8 cellular contexts compared by ENCODE assay signal in genomic region chr1:212433577-212434462, GRCh38. TPM values are rescaled to one million over a fixed set of nuclear protein-coding genes. Genes with fewer than 3 reads are reported as not detected.
DNase-seq lines count a peak whose midpoint lies in the region; ATAC-seq, FAIRE-seq and TF ChIP-seq lines count a peak whose summit lies in the region.

No MANE protein-coding gene starts in this region.

- no peak for ATAC-seq in GM21526 (IDR thresholded peaks at IDR 0.05; ENCODE audit: low FRiP score, unreplicated experiment)

- H3K4me1 ChIP-seq in SJSA1 (replicated peaks): 0 out of 2 replicates have a peak, but pooled peaks cover 16% of the 10 kb centered on the region
- peaks cover 13% of the 10 kb centered on the region for H3K4me1 ChIP-seq in skeletal muscle satellite cell (ENCODE audit: control insufficient read depth, insufficient read depth, low read length)

- peaks cover 3% of the 10 kb centered on the region; the same call in 1 of the 2 replicates for H3K36me3 ChIP-seq in SJSA1
- H3K36me3 ChIP-seq in skeletal muscle satellite cell (ENCODE audit: insufficient read depth, low read length): no peaks in the 10 kb centered on the region

- DNase-seq in GM12891 (ENCODE audit: insufficient read length, low spot score): no peak
- DNase-seq in SJSA1 (ENCODE audit: low read depth in 1 of 2, low spot score in 2 of 2): no peak
- DNase-seq in fibroblast of villous mesenchyme (ENCODE audit: low read depth): no peak
- DNase-seq in COLO829 (ENCODE audit: low spot score): no peak
- no peak for DNase-seq in NCI-H2196 treated with DMSO at 0.1 percent for 48 hours (lab: John Stamatoyannopoulos, UW; ENCODE audit: unreplicated experiment)
- no peak for DNase-seq in stimulated activated CD4-positive, alpha-beta T cell treated with anti-CD3 and anti-CD28 coated beads, Interleukin-15, amount 100 ng/mL, for 24 hours

- peak overlapping the region; percentile 85 for H3K4me2 ChIP-seq in skeletal muscle satellite cell (ENCODE audit: low read length)

- no peak for TF ChIP-seq POLR2A in GM12891 (IDR thresholded peaks at IDR 0.05; ENCODE audit: low read depth, low read length)

- H3K27me3 ChIP-seq in SJSA1 (replicated peaks) (peaks cover under 1% of the 10 kb centered on the region; the same call in 1 of the 2 replicates), skeletal muscle satellite cell (ENCODE audit: control insufficient read depth, insufficient read depth, low read length) (no peaks in the 10 kb centered on the region)

- peak; percentile 28 for FAIRE-seq in GM12891 (lab: Jason Lieb, UNC)

- H3K9ac ChIP-seq in skeletal muscle satellite cell (ENCODE audit: low read depth, low read length): peak overlapping the region; percentile 80

- no peak for TF ChIP-seq CTCF in fibroblast of villous mesenchyme (IDR thresholded peaks at IDR 0.05; ENCODE audit: insufficient read depth, low read depth, low read length)

- peak overlapping the region; percentile 92 for H3K4me3 ChIP-seq in SJSA1
- peak overlapping the region; percentile 73 for H3K4me3 ChIP-seq in fibroblast of villous mesenchyme (ENCODE audit: low read depth, low read length)
- H3K4me3 ChIP-seq in skeletal muscle satellite cell (ENCODE audit: low read length): peak overlapping the region; percentile 77

- H3K9me3 ChIP-seq in SJSA1 (replicated peaks): no peaks in the 10 kb centered on the region
- H3K9me3 ChIP-seq in skeletal muscle satellite cell (replicated peaks; ENCODE audit: low read length): no peaks in the 10 kb centered on the region

- H3K27ac ChIP-seq in SJSA1: no peak overlapping the region

TF ChIP-seq in GM12891, 5 proteins besides CTCF, POLR2A, EP300 and RAD21:
- no peak for TF ChIP-seq PAX5 (IDR thresholded peaks at IDR 0.05; ENCODE audit: insufficient read depth, low read length, severe bottlenecking)
- TF ChIP-seq POU2F2 (IDR thresholded peaks at IDR 0.05; ENCODE audit: low read depth, low read length): no peak
- TF ChIP-seq POLR2AphosphoS5 (IDR thresholded peaks at IDR 0.05; ENCODE audit: low read depth, low read length): no peak
- no peak for TF ChIP-seq TAF1 (IDR thresholded peaks at IDR 0.05; ENCODE audit: low read depth, low read length)
- TF ChIP-seq SPI1 (IDR thresholded peaks at IDR 0.05; ENCODE audit: low read depth, low read length): no peak
TF ChIP-seq in GM12891: peak in this region for 0.

RNA-seq across cellular contexts. Expression of gene NENF, which starts 1.1 kb away (rescaled TPM):
- polyA plus RNA-seq in GM12891 (2012; ENCODE audit: low read depth, missing spikeins): 46.5 TPM
- total RNA-seq in SJSA1 (2014; rRNA removed; shearing (Covaris generic)): 68.9 and 119 TPM in 2 replicates
- total RNA-seq in fibroblast of villous mesenchyme: 26.8 and 36.7 TPM in 2 replicates
- 20.0 and 28.6 TPM in 2 replicates for total RNA-seq in skeletal muscle satellite cell (2012; rRNA removed)

RNA-seq across cellular contexts. Expression of gene PACC1, which starts 19.1 kb away (rescaled TPM):
- polyA plus RNA-seq in GM12891 (2012; ENCODE audit: low read depth, missing spikeins): 8.0 TPM
- total RNA-seq in SJSA1 (2014; rRNA removed; shearing (Covaris generic)): 9.4 and 13.4 TPM in 2 replicates
- total RNA-seq in fibroblast of villous mesenchyme: 8.1 and 11.2 TPM in 2 replicates
- 7.4 and 8.4 TPM in 2 replicates for total RNA-seq in skeletal muscle satellite cell (2012; rRNA removed)
